ENCODE assay signal across 1 cellular context in the genomic region with DNA sequence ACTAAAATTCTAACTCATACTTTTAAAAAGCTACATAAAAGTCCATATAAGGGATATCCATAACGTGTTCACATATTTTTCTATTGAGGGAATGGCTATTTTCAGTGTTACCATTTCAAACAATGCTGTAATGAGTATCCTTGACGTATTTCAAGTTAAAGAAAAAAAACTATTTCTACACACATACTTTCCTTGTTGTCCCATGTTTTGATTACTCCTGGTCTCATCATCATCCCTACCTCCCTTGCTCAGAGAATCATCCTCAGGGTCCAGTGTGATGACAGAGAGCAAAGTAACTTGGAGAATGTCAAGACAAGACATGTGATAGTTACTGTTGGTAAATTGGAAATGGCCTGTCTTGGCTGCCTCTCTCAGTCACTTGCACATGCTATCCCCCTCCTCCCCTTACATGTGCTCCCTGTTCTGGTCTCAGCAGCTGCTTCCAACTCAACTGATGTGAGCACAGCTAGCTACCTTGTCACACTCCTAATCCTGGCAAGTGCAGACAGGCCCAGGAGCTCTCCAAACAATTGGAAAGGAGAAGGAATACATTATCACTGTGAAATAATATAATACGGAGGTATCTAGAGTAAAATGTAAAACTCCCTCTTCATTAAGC.
TF ChIP-seq lines count a peak whose summit lies in the region.

No MANE protein-coding gene starts in this region.

TF ChIP-seq in HEK293, 187 proteins besides CTCF, POLR2A, EP300 and RAD21 (continued from another document):
- TF ChIP-seq ZNF664 (tag by site-specific recombination; IDR thresholded peaks at IDR 0.05), result 0 out of 2 replicates have a peak, but pooled peaks have one; percentile 0
